Comparison of ENCODE assay signal across 8 cellular contexts in the genomic region with DNA sequence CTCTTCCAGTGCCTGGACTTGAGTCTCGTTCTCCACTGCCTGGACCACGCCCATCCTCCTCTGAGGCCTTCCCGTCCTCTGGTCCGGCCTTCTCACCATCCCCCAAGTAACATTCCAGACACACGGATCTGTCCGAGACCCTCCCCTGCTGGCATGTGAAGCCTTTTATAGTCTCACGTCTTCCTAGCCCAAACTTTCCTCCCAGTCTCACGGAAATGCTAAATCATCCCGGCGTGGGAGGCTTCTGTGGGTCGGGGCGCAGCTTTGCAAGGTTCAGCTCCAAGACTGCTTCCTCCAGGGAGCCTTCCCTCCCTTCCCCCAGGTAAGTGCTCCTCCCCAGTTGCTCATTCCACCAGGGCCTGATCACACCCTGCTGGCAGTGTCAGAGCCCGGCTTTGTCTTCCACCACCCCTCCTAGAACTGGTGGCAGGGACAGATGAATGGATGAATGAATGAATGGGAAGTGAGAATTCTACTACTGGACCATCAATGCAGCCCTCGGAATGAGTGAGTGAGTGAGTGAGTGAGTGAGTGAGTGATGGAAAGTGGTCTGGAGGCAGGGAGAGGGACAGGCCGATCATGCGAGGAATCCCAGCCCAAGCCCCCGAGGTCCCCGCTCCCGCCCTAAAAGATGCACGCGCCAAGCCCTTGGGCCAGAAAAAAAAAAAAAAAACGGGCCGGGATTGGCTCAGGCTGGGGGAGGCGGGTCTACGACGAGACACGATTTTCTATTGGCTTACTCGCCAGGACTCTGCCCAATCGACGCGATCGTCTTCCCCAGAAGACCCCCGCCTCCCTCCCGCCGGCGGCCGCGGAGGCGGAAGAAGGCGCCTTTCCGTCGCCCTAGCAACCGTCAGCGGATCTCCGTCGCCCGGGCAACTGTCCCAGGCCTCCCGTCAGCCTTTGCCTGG. TPM values are rescaled to one million over a fixed set of nuclear protein-coding genes. Genes with fewer than 3 reads are reported as not detected.
DNase-seq lines count a peak whose midpoint lies in the region; ATAC-seq and TF ChIP-seq lines count a peak whose summit lies in the region.

No MANE protein-coding gene starts in this region.

- H3K4me1 Mint-ChIP-seq in endodermal cell, result peaks cover 16% of the 10 kb centered on the region
- H3K4me1 Mint-ChIP-seq in memory B cell, result peaks cover 14% of the 10 kb centered on the region

- no peaks in the 10 kb centered on the region for H3K4me1 ChIP-seq in endodermal cell (ENCODE audit: control insufficient read depth, insufficient read depth, low read length)

- no peaks in the 10 kb centered on the region for H3K27me3 ChIP-seq in endodermal cell (ENCODE audit: control insufficient read depth, insufficient read depth, low read length, poor library complexity, severe bottlenecking)

- no peaks in the 10 kb centered on the region for H3K9me3 ChIP-seq in endodermal cell (ENCODE audit: control insufficient read depth, low read length)

- peak overlapping the region; percentile 79 for H3K4me3 ChIP-seq in endodermal cell (ENCODE audit: low read length)

- H3K9ac ChIP-seq in endodermal cell (ENCODE audit: extremely low read depth, low read length, poor library complexity, severe bottlenecking), result peak overlapping the region; percentile 56

- H3K27ac Mint-ChIP-seq in endodermal cell (peak overlapping the region; percentile 91), memory B cell (peak overlapping the region; percentile 12)

- H3K9me3 Mint-ChIP-seq in endodermal cell, result no peaks in the 10 kb centered on the region
- no peaks in the 10 kb centered on the region for H3K9me3 Mint-ChIP-seq in memory B cell

- peak; percentile 86 for ATAC-seq in GM19324 (IDR thresholded peaks at IDR 0.05; ENCODE audit: low FRiP score, unreplicated experiment)
- ATAC-seq in memory B cell (ENCODE audit: low read depth), result peak; percentile 97

- H3K27me3 Mint-ChIP-seq in endodermal cell (ENCODE audit: insufficient read depth) (peaks cover 1% of the 10 kb centered on the region), memory B cell (peaks cover 19% of the 10 kb centered on the region)

- H3K36me3 ChIP-seq in endodermal cell (ENCODE audit: control insufficient read depth, insufficient read depth, low read length), result no peaks in the 10 kb centered on the region

- H3K36me3 Mint-ChIP-seq in endodermal cell (ENCODE audit: low read depth) (peaks cover 13% of the 10 kb centered on the region), memory B cell (no peaks in the 10 kb centered on the region)

- peak overlapping the region; percentile 99 for H3K27ac ChIP-seq in endodermal cell (ENCODE audit: low read depth, low read length)

- TF ChIP-seq CTCF in endodermal cell (conservative IDR thresholded peaks at IDR 0.05), result no peak

- DNase-seq in AG08396 (ENCODE audit: low spot score), result peak; percentile 100
- DNase-seq in HT1080 (ENCODE audit: low read depth), result peak; percentile 92
- DNase-seq in NOMO-1 treated with DMSO at 0.1 percent for 48 hours (lab: John Stamatoyannopoulos, UW; ENCODE audit: unreplicated experiment), result peak; percentile 87
- peak; percentile 26 for DNase-seq in activated CD8-positive, alpha-beta memory T cell treated with anti-CD3 and anti-CD28 coated beads, Interleukin-2, amount 50 U/mL, for 24 hours (ENCODE audit: extremely low read depth)
- peak; percentile 98 for DNase-seq in endodermal cell
- peak; percentile 60 to 63 for DNase-seq in memory B cell (ENCODE audit: low spot score in 2 of 2)
- DNase-seq in stimulated activated CD8-positive, alpha-beta memory T cell treated with anti-CD3 and anti-CD28 coated beads, Interleukin-12 subunit alpha, Interleukin-12 subunit beta, amount 100 ng/mL, for 1 hour (ENCODE audit: low read depth), result peak; percentile 42

- 2% methylated on average over 44 to 48 of the region's 48 CpGs for WGBS in endodermal cell (ENCODE audit: insufficient coverage in 1 of 2, insufficient read length in 1 of 2), 2 experiments

- peak overlapping the region; percentile 69 for H3K4me3 Mint-ChIP-seq in endodermal cell
- H3K4me3 Mint-ChIP-seq in memory B cell, result peak overlapping the region; percentile 45

RNA-seq across cellular contexts. Expression of a gene that starts 9.3 kb away (rescaled TPM):
- not detected in 2 replicates for total RNA-seq in HT1080 (2014; rRNA removed; shearing (Covaris generic))
- 0.03 and 0.20 TPM in 2 replicates for polyA plus RNA-seq in HT1080 (2015; cell fraction: cytosol; rRNA removed)
- 0.87 TPM in 1 of 2 replicates, not detected in the other for polyA plus RNA-seq in HT1080 (2015; cell fraction: nucleus; rRNA removed)
- 10 to 100 TPM; 14.5 to 18.7 TPM for total RNA-seq in endodermal cell
- 5.4 TPM for polyA plus RNA-seq in endodermal cell (2013, experiment 1 of 2)
- polyA plus RNA-seq in endodermal cell (2013, experiment 2 of 2), result 4.5 TPM

RNA-seq across cellular contexts. Expression of a gene that starts 22.2 kb away (rescaled TPM):
- total RNA-seq in HT1080 (2014; rRNA removed; shearing (Covaris generic)), result 0.13 and 0.85 TPM in 2 replicates
- 1.5 and 1.8 TPM in 2 replicates for polyA plus RNA-seq in HT1080 (2015; cell fraction: cytosol; rRNA removed)
- 5.7 and 7.1 TPM in 2 replicates for polyA plus RNA-seq in HT1080 (2015; cell fraction: nucleus; rRNA removed)
- total RNA-seq in endodermal cell, result 100 to 1,000 TPM; 140 to 171 TPM
- polyA plus RNA-seq in endodermal cell (2013, experiment 1 of 2), result 176 TPM
- 186 TPM for polyA plus RNA-seq in endodermal cell (2013, experiment 2 of 2)

Comparison
In these comparisons a context has a peak if more than half of its experiments do, and no peak if none do; other contexts are left out.
1. Peak in every context shown above with its lines: DNase-seq, ATAC-seq, H3K4me3 ChIP-seq and H3K27ac ChIP-seq.
2. DNase-seq: peak in every context shown above with its lines; median percentile 100 in AG08396; 98 in endodermal cell; 92 in HT1080; 87 in NOMO-1 treated with DMSO at 0.1 percent for 48 hours; 62 in memory B cell; 42 in stimulated activated CD8-positive, alpha-beta memory T cell treated with anti-CD3 and anti-CD28 coated beads, Interleukin-12 subunit alpha, Interleukin-12 subunit beta, amount 100 ng/mL, for 1 hour; 26 in activated CD8-positive, alpha-beta memory T cell treated with anti-CD3 and anti-CD28 coated beads, Interleukin-2, amount 50 U/mL, for 24 hours.
3. RNA of a gene that starts 9.3 kb away (total RNA-seq): 14.5 to 18.7 TPM in endodermal cell; not detected in HT1080; every median in the first group is over 10 times any median in the second.
4. RNA of a gene that starts 22.2 kb away (total RNA-seq): 140 to 171 TPM in endodermal cell; 0.13 to 0.85 TPM in HT1080; every median in the first group is over 10 times any median in the second.